In genomic region chr15:70892002-70892911, GRCh38 we compare ENCODE assay signal across 8 cellular contexts. TPM values are rescaled to one million over a fixed set of nuclear protein-coding genes. Genes with fewer than 3 reads are reported as not detected.
DNase-seq lines count a peak whose midpoint lies in the region; ATAC-seq, FAIRE-seq and TF ChIP-seq lines count a peak whose summit lies in the region.

Gene LRRC49, plus strand, starts transcription at chr15:70892826. Its CDS starts 69 bp downstream, at chr15:70892895.
Gene THAP10, minus strand, starts transcription at chr15:70892433. Its CDS starts 161 bp downstream, at chr15:70892272.

- H3K27ac ChIP-seq in Panc1 (ENCODE audit: low read length) (peak within 1 kb of the TSS; percentile 83), pancreas (peak within 1 kb of the TSS in 3 of 4 donors; percentile 27 to 47 (median 45))

- intact Hi-C loops in Panc1 (cut with micrococcal nuclease; ENCODE audit: unreplicated experiment) (loop anchor here (10.0 kb wide), 1 partner anchor 553 kb away; no protein-coding TSS in a partner anchor), left ventricle myocardium superior (cut with micrococcal nuclease) (no loop called here), pancreas (cut with DNase I) (no loop called here)

- CTCF ChIA-PET in Panc1 (lab: Charles Lee): no interaction called here

- no peak for FAIRE-seq in pancreas (lab: Jason Lieb, UNC)

- H3K27me3 ChIP-seq in Panc1 (ENCODE audit: control insufficient read depth, insufficient read depth, low read length) (no peaks in the 10 kb centered on the region), pancreas (no peaks in the 10 kb centered on the region)

- H3K9me3 ChIP-seq in Panc1 (ENCODE audit: control insufficient read depth, insufficient read depth, low read depth, low read length) (no peaks in the 10 kb centered on the region), pancreas (no peaks in the 10 kb centered on the region)

- POLR2A ChIA-PET in Panc1 (lab: Charles Lee): interaction anchor here (0.6 kb wide), 2 partner anchors 11 to 46 kb away, joined by 3 to 6 read pairs; no protein-coding TSS in a partner anchor

- H3K4me1 ChIP-seq in Panc1 (ENCODE audit: control insufficient read depth, insufficient read depth, low read length): peaks cover 14% of the 10 kb centered on the region
- no peaks in the 10 kb centered on the region for H3K4me1 ChIP-seq in pancreas

- TF ChIP-seq RAD21 in Ishikawa (IDR thresholded peaks at IDR 0.05; ENCODE audit: low read depth): no peak

- H3K4me3 ChIP-seq in Panc1 (ENCODE audit: low read depth in 2 of 2, low read length in 2 of 2) (peak within 1 kb of the TSS; percentile 77 to 84), astrocyte of the cerebellum (ENCODE audit: low read depth, low read length) (peak within 1 kb of the TSS; percentile 69), pancreas (peak within 1 kb of the TSS; percentile 55 to 77 (median 70))

- WGBS in pancreas, 2 donors: 0 to 1% methylated on average over 59 to 61 of the region's 61 CpGs

- TF ChIP-seq EP300 in Ishikawa (IDR thresholded peaks at IDR 0.05; ENCODE audit: borderline replicate concordance): no peak

- peaks cover 4% of the 10 kb centered on the region; the same call in 1 of the 2 replicates for H3K36me3 ChIP-seq in Panc1 (ENCODE audit: control insufficient read depth, insufficient read depth, low read length)
- H3K36me3 ChIP-seq in pancreas: no peaks in the 10 kb centered on the region

- DNase-seq in EH (ENCODE audit: low read depth) (peak; percentile 99), Panc1 (ENCODE audit: low read depth, low spot score) (peak; percentile 96), astrocyte of the cerebellum (ENCODE audit: low read depth) (peak; percentile 85), left ventricle myocardium superior (peak; percentile 89), pancreas (peak; percentile 73 to 93 (median 84)), T-helper 9 cell (no peak)

- TF ChIP-seq CTCF in Panc1 (IDR thresholded peaks at IDR 0.05): no peak
- TF ChIP-seq CTCF in astrocyte of the cerebellum (IDR thresholded peaks at IDR 0.05; ENCODE audit: low read depth, low read length, missing control alignments): no peak
- no peak for TF ChIP-seq CTCF in pancreas (IDR thresholded peaks at IDR 0.05)

- in situ Hi-C loops in Panc1 (cut with HindIII; ENCODE audit: low pct_unique_long_range_greater_than_20kb, low sequenced_read_pairs): no loop called here
- in situ Hi-C loops in astrocyte of the cerebellum (cut with HindIII; ENCODE audit: low sequenced_read_pairs): no loop called here

- no TSS peak for BruUV-seq in Panc1 (replicated peaks; lab: Mats Ljungman, UMichigan)

- ATAC-seq in GM21737 (IDR thresholded peaks at IDR 0.05; ENCODE audit: unreplicated experiment): peak; percentile 64
- peak; percentile 99 for ATAC-seq in Panc1
- ATAC-seq in left ventricle myocardium superior: peak; percentile 98
- peak; percentile 96 to 99 (median 98) for ATAC-seq in pancreas

TF ChIP-seq in Ishikawa, 13 proteins besides CTCF, POLR2A, EP300 and RAD21:
- peak; percentile 48; the same call in 1 of the 2 replicates for TF ChIP-seq USF1 (IDR thresholded peaks at IDR 0.05)
- peak; percentile 58 for TF ChIP-seq ZBTB7A (IDR thresholded peaks at IDR 0.05; ENCODE audit: low read depth)
- TF ChIP-seq NFIC (IDR thresholded peaks at IDR 0.05): 0 out of 2 replicates have a peak, but pooled peaks have one; percentile 4
- TF ChIP-seq YY1 (IDR thresholded peaks at IDR 0.05; ENCODE audit: low read depth): peak; percentile 75; the same call in 1 of the 2 replicates
- peak; percentile 29; the same call in 1 of the 2 replicates for TF ChIP-seq TEAD4 (IDR thresholded peaks at IDR 0.05)
- TF ChIP-seq CEBPB (IDR thresholded peaks at IDR 0.05): no peak
- TF ChIP-seq TCF12 (IDR thresholded peaks at IDR 0.05; ENCODE audit: low read depth): peak; percentile 61
- no peak for TF ChIP-seq CREB1 (IDR thresholded peaks at IDR 0.05; ENCODE audit: low read depth)
- no peak for TF ChIP-seq EGR1 (IDR thresholded peaks at IDR 0.05)
- TF ChIP-seq REST (IDR thresholded peaks at IDR 0.05; ENCODE audit: low read depth): no peak
- TF ChIP-seq FOXM1 (IDR thresholded peaks at IDR 0.05; ENCODE audit: borderline replicate concordance, low read depth): peak; percentile 67; the same call in 1 of the 2 replicates
- TF ChIP-seq, protein P1, sequence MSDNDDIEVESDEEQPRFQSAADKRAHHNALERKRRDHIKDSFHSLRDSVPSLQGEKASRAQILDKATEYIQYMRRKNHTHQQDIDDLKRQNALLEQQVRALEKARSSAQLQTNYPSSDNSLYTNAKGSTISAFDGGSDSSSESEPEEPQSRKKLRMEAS (IDR thresholded peaks at IDR 0.05): peak; percentile 61
- TF ChIP-seq TAF1 (IDR thresholded peaks at IDR 0.05; ENCODE audit: low read depth): peak; percentile 70

RNA-seq across cellular contexts. Expression of gene LRRC49, which starts in this region (rescaled TPM):
- 8.3 TPM for total RNA-seq in Panc1 (2021; ENCODE audit: unreplicated experiment)
- polyA plus RNA-seq in Panc1 (2012; ENCODE audit: insufficient read length): 3.3 TPM
- 79.8 TPM for total RNA-seq in left ventricle myocardium superior
- total RNA-seq in pancreas: 1 to 10 TPM; 1.7 to 4.7 (median 3.1) TPM
- 1 to 10 TPM; 4.8 to 6.4 TPM for polyA plus RNA-seq in pancreas

RNA-seq across cellular contexts. Expression of gene THAP10, which starts in this region (rescaled TPM):
- 6.7 TPM for total RNA-seq in Panc1 (2021; ENCODE audit: unreplicated experiment)
- 2.5 TPM for polyA plus RNA-seq in Panc1 (2012; ENCODE audit: insufficient read length)
- 4.7 TPM for total RNA-seq in left ventricle myocardium superior
- 1 to 10 TPM in 1 of 6 donors, under 1 TPM in 5; 0.43 to 1.3 (median 0.78) TPM for total RNA-seq in pancreas
- polyA plus RNA-seq in pancreas: 1 to 10 TPM in 1 of 2 donors, under 1 TPM in 1; 0.87 to 2.6 TPM
